5 cellular contexts compared by ENCODE assay signal in genomic region chr20:1496930-1497329, GRCh38.
TF ChIP-seq lines count a peak whose summit lies in the region.

No MANE protein-coding gene starts in this region.

TF ChIP-seq in SK-N-SH, 30 proteins besides CTCF, POLR2A, EP300 and RAD21:
- TF ChIP-seq REST (IDR thresholded peaks at IDR 0.05; ENCODE audit: low read depth, low read length) (0 out of 2 replicates have a peak, but pooled peaks have one; percentile 53), SIN3A (IDR thresholded peaks at IDR 0.05; ENCODE audit: borderline replicate concordance, low read depth, low read length) (no peak)

TF ChIP-seq in SK-N-SH treated with all-trans-retinoic acid at 6 μM for 48 hours, 23 proteins besides CTCF, POLR2A, EP300 and RAD21 (continues in another document):
- TF ChIP-seq, protein P1, sequence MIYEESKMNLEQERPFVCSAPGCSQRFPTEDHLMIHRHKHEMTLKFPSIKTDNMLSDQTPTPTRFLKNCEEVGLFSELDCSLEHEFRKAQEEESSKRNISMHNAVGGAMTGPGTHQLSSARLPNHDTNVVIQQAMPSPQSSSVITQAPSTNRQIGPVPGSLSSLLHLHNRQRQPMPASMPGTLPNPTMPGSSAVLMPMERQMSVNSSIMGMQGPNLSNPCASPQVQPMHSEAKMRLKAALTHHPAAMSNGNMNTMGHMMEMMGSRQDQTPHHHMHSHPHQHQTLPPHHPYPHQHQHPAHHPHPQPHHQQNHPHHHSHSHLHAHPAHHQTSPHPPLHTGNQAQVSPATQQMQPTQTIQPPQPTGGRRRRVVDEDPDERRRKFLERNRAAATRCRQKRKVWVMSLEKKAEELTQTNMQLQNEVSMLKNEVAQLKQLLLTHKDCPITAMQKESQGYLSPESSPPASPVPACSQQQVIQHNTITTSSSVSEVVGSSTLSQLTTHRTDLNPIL (CRISPR knock-in tag; IDR thresholded peaks at IDR 0.05; ENCODE audit: low read depth): no peak
- TF ChIP-seq GLIS3 (CRISPR knock-in tag; IDR thresholded peaks at IDR 0.05): no peak
- TF ChIP-seq ESRRG (CRISPR knock-in tag; IDR thresholded peaks at IDR 0.05): no peak
- no peak for TF ChIP-seq ZFP30 (CRISPR knock-in tag; IDR thresholded peaks at IDR 0.05)
- no peak for TF ChIP-seq CSDC2 (CRISPR knock-in tag; IDR thresholded peaks at IDR 0.05)
- no peak for TF ChIP-seq PATZ1 (CRISPR knock-in tag; IDR thresholded peaks at IDR 0.05; ENCODE audit: borderline replicate concordance)
- no peak for TF ChIP-seq RARB (CRISPR knock-in tag; IDR thresholded peaks at IDR 0.05)
- no peak for TF ChIP-seq OSR1 (CRISPR knock-in tag; IDR thresholded peaks at IDR 0.05)
- TF ChIP-seq ZC3H10 (CRISPR knock-in tag; IDR thresholded peaks at IDR 0.05): no peak
- no peak for TF ChIP-seq ZNF565 (CRISPR knock-in tag; conservative IDR thresholded peaks at IDR 0.05; ENCODE audit: low read depth)

TF ChIP-seq in A549, 52 proteins besides CTCF, POLR2A, EP300 and RAD21:
- TF ChIP-seq POLR2AphosphoS2 (conservative IDR thresholded peaks at IDR 0.05; ENCODE audit: low read length) (no peak), REST (IDR thresholded peaks at IDR 0.05) (peak; percentile 79), NFE2L2 (conservative IDR thresholded peaks at IDR 0.05; ENCODE audit: low read length) (no peak)

TF ChIP-seq in HEK293, 187 proteins besides CTCF, POLR2A, EP300 and RAD21:
- TF ChIP-seq REST (tag by site-specific recombination; IDR thresholded peaks at IDR 0.05) (peak; percentile 79), YY2 (tag by site-specific recombination; IDR thresholded peaks at IDR 0.05) (no peak)

TF ChIP-seq in K562, 482 proteins besides CTCF, POLR2A, EP300 and RAD21:
- TF ChIP-seq EHMT2 (IDR thresholded peaks at IDR 0.05): peak; percentile 61; the same call in 1 of the 2 replicates
- TF ChIP-seq ZNF41 (CRISPR knock-in tag; conservative IDR thresholded peaks at IDR 0.05): no peak
